In genomic region chr5:10669983-10670382, GRCh38 we compare ENCODE assay signal across 22 cellular contexts.
"Had no signal": no experiment of that assay in that cellular context is flagged by ENCODE, and none has a peak within 500 bp of the region (broad histone marks: within the 10 kb centered on the region; RNA-seq: fewer than 3 reads in every experiment).

No MANE protein-coding gene starts in this region.

- ATAC-seq: SK-N-SH treated with all-trans-retinoic acid at 6 μM for 48 hours had no signal

- H3K36me3 ChIP-seq: MG63 had no signal

- FAIRE-seq: RCC 7860 had no signal

- DNase-seq: Karpas-422, KG1, MG63, NCI-H1092, NCI-H1105 treated with DMSO at 0.1 percent for 48 hours, NCI-H1417 treated with DMSO at 0.1 percent for 48 hours, NCI-H146, NCI-H1694 treated with DMSO at 0.1 percent for 48 hours, NCI-H1930, NCI-H2081, NCI-H2171, NCI-H226, NCI-H446, NCI-H510A, NCI-H524 treated with DMSO at 0.1 percent for 48 hours, NCI-H69, NCI-H774, RPMI8226, SHP77, T-helper 1 cell had no signal

- H3K4me3 ChIP-seq: MG63 had no signal
